ENCODE assay signal across 13 cellular contexts in the genomic region with DNA sequence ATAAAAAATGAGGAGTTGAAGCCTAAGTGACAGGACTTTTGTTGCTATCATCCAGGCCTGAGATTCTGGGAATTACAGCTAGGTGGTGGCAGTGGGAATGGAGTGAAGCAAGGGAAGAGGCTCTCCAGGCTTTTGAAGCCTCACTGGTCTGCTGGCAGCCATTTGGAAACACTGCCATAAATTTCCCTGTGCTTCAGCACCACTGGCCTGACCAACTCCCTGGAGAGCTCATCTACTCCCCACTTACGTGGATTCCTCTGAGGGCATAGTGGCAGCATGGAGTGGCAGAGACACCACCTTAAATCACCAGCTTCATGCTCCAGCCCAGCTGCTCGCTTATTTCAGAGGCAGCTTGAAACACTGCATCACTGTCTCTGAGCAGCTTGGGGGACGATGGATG.
DNase-seq lines count a peak whose midpoint lies in the region; ATAC-seq, FAIRE-seq and TF ChIP-seq lines count a peak whose summit lies in the region.
"Had no signal": no experiment of that assay in that cellular context is flagged by ENCODE, and none has a peak within 500 bp of the region (broad histone marks: within the 10 kb centered on the region; RNA-seq: fewer than 3 reads in every experiment).

No MANE protein-coding gene starts in this region.

- peak; percentile 34 for FAIRE-seq in RCC 7860 (lab: Jason Lieb, UNC)
- FAIRE-seq in kidney (lab: Jason Lieb, UNC), result no peak

- H3K9ac ChIP-seq in kidney (ENCODE audit: low read length in 2 of 2), result no peak overlapping the region

- WGBS in tibial nerve, 2 donors, result 52 to 55% methylated on average over 3 of the region's 3 CpGs

- H3K4me1 ChIP-seq in kidney (ENCODE audit: control insufficient read depth in 1 of 2, insufficient read depth in 1 of 2, low read depth in 1 of 2, low read length in 2 of 2) (no peaks in the 10 kb centered on the region), tibial nerve (no peaks in the 10 kb centered on the region)

- intact Hi-C loops in kidney (cut with DNase I), result no loop called here

- peak; percentile 60 for DNase-seq in NCI-H82 (lab: John Stamatoyannopoulos, UW)
- no peak for DNase-seq in NCI-H82 treated with DMSO at 0.1 percent for 48 hours (lab: John Stamatoyannopoulos, UW; ENCODE audit: unreplicated experiment)
- DNase-seq in RCC 7860 (ENCODE audit: low spot score), result peak; percentile 42
- DNase-seq in kidney, result no peak
- peak; percentile 52 for DNase-seq in superior temporal gyrus (ENCODE audit: extremely low spot score)
- DNase-seq in tibial nerve (ENCODE audit: low spot score in 2 of 2), result no peak
- DNase-seq in glomerular visceral epithelial cell (ENCODE audit: extremely low spot score), result no peak
- DNase-seq: activated CD4-positive, alpha-beta T cell treated with anti-CD3 and anti-CD28 coated beads for 48 hours; activated effector memory CD4-positive, alpha-beta T cell treated with Interleukin-2 at 50 U/mL for 16 hours; brain microvascular endothelial cell; KBM-7; NCI-H526 treated with DMSO at 0.1 percent for 48 hours had no signal

- no peak for ATAC-seq in HG03159 (IDR thresholded peaks at IDR 0.05; ENCODE audit: unreplicated experiment)

- H3K36me3 ChIP-seq in kidney (ENCODE audit: control insufficient read depth in 1 of 2, insufficient read depth in 2 of 2, low read length in 2 of 2) (no peaks in the 10 kb centered on the region), tibial nerve (no peaks in the 10 kb centered on the region)
- H3K36me3 ChIP-seq: brain microvascular endothelial cell had no signal

- H3K27me3 ChIP-seq in tibial nerve, result no peaks in the 10 kb centered on the region
- H3K27me3 ChIP-seq: brain microvascular endothelial cell had no signal

- no peak overlapping the region for H3K4me3 ChIP-seq in kidney (ENCODE audit: low read length in 2 of 2)
- no peak overlapping the region for H3K4me3 ChIP-seq in tibial nerve

- H3K9me3 ChIP-seq in kidney (ENCODE audit: control insufficient read depth in 1 of 2, low read length in 2 of 2), result no peaks in the 10 kb centered on the region
- no peaks in the 10 kb centered on the region for H3K9me3 ChIP-seq in tibial nerve

- no peak for TF ChIP-seq EP300 in tibial nerve (IDR thresholded peaks at IDR 0.05)

- no peak for TF ChIP-seq POLR2A in tibial nerve (IDR thresholded peaks at IDR 0.05)

- H3K27ac ChIP-seq in kidney (ENCODE audit: low read depth in 2 of 2, low read length in 2 of 2) (no peak overlapping the region), tibial nerve (no peak overlapping the region)
- H3K27ac ChIP-seq: brain microvascular endothelial cell had no signal

- peak; percentile 18 for TF ChIP-seq CTCF in kidney (IDR thresholded peaks at IDR 0.05; ENCODE audit: borderline replicate concordance, extremely low read depth, insufficient read depth)
- TF ChIP-seq CTCF in tibial nerve (IDR thresholded peaks at IDR 0.05), result no peak

Comparison
In these comparisons a context has a peak if more than half of its experiments do, and no peak if none do; other contexts are left out.
1. DNase-seq: peak in NCI-H82 (single experiment), RCC 7860 (single experiment) and superior temporal gyrus (single experiment); none in NCI-H82 treated with DMSO at 0.1 percent for 48 hours (single experiment), kidney (single experiment), tibial nerve (0 of 2) and glomerular visceral epithelial cell (single experiment).